12 cellular contexts compared by ENCODE assay signal in the genomic region with DNA sequence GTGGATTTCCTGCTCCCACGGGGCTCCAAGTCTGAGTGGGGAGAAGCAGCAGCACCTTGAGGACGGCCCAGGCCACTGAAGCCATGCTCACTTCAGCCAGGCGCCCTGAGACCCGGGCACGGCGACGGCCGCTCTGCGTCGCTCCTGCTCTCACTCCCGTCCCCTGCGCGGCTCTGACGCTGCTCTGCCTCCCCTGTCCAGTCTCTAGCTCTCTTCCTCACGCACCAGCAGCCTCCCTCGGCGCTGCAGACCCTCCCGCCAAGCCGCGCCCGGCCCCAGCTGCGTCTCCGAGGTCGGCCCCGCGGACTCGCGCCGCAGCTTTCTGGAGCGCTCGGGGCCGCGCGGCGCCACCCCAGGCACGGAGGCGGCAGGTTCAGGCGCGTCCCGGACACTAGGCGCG. TPM values are rescaled to one million over a fixed set of nuclear protein-coding genes. Genes with fewer than 3 reads are reported as not detected.
DNase-seq lines count a peak whose midpoint lies in the region; ATAC-seq and TF ChIP-seq lines count a peak whose summit lies in the region.
"Not testable (repeated sequence)": the region's sequence is repeated elsewhere in the genome, so short reads cannot be mapped to it uniquely, and the experiment has no call there.
"Had no signal": no experiment of that assay in that cellular context is flagged by ENCODE, and none has a peak within 500 bp of the region (broad histone marks: within the 10 kb centered on the region; RNA-seq: fewer than 3 reads in every experiment).

Gene CNTNAP3 (minus strand): TSS at position 188 of the 400 bp plus-strand sequence. CDS start 103 bp downstream, at position 85.

- H3K27me3 ChIP-seq in thoracic aorta (replicated peaks; ENCODE audit: insufficient read depth) = not testable (repeated sequence)

- POLR2A ChIA-PET in activated CD4-positive, alpha-beta T cell treated with anti-CD3 and anti-CD28 coated beads for 36 hours (lab: Charles Lee) = not testable (repeated sequence)

- H3K36me3 Mint-ChIP-seq in activated CD4-positive, alpha-beta T cell treated with anti-CD3 and anti-CD28 coated beads for 36 hours (ENCODE audit: low read depth); mesothelial cell of epicardium: not testable (repeated sequence)

- peak within 1 kb of the TSS; percentile 39 for H3K4me3 Mint-ChIP-seq in activated CD4-positive, alpha-beta T cell treated with anti-CD3 and anti-CD28 coated beads for 36 hours
- H3K4me3 Mint-ChIP-seq in mesothelial cell of epicardium = peak within 1 kb of the TSS; percentile 61

- ATAC-seq in activated CD4-positive, alpha-beta T cell treated with anti-CD3 and anti-CD28 coated beads for 36 hours; left ventricle myocardium superior; thoracic aorta (ENCODE audit: insufficient number of reproducible peaks, low FRiP score, low read depth): not testable (repeated sequence)

- not testable (repeated sequence) for H3K27ac Mint-ChIP-seq in activated CD4-positive, alpha-beta T cell treated with anti-CD3 and anti-CD28 coated beads for 36 hours; mesothelial cell of epicardium

- H3K4me1 Mint-ChIP-seq in activated CD4-positive, alpha-beta T cell treated with anti-CD3 and anti-CD28 coated beads for 36 hours; mesothelial cell of epicardium: not testable (repeated sequence)

- H3K9me3 Mint-ChIP-seq in activated CD4-positive, alpha-beta T cell treated with anti-CD3 and anti-CD28 coated beads for 36 hours (ENCODE audit: low read depth); mesothelial cell of epicardium: not testable (repeated sequence)

- H3K4me3 ChIP-seq in fibroblast of the aortic adventitia (ENCODE audit: low read depth, low read length) = peak within 1 kb of the TSS; percentile 51
- not testable (repeated sequence) for H3K4me3 ChIP-seq in thoracic aorta

- DNase-seq in H4 (ENCODE audit: low spot score); cerebellum (ENCODE audit: low spot score); thoracic aorta (ENCODE audit: low spot score): not testable (repeated sequence)
- peak; percentile 7 for DNase-seq in activated CD4-positive, alpha-beta T cell treated with anti-CD3 and anti-CD28 coated beads for 36 hours
- peak; percentile 0 for DNase-seq in fibroblast of the aortic adventitia (ENCODE audit: low read depth)
- peak; percentile 43 for DNase-seq in left ventricle myocardium superior
- DNase-seq in mesothelial cell of epicardium (ENCODE audit: low spot score in 2 of 2, unreplicated experiment in 2 of 2) = peak in 1 of 2 experiments; percentile 37
- peak; percentile 0 for DNase-seq in renal cortical epithelial cell (ENCODE audit: low read depth)

- H3K27me3 Mint-ChIP-seq in activated CD4-positive, alpha-beta T cell treated with anti-CD3 and anti-CD28 coated beads for 36 hours; mesothelial cell of epicardium (ENCODE audit: low read depth): not testable (repeated sequence)

- TF ChIP-seq CTCF in fibroblast of the aortic adventitia (IDR thresholded peaks at IDR 0.05; ENCODE audit: insufficient read depth, low read length); mesothelial cell of epicardium (IDR thresholded peaks at IDR 0.05; ENCODE audit: unreplicated experiment); thoracic aorta (IDR thresholded peaks at IDR 0.05): not testable (repeated sequence)

- H3K27ac ChIP-seq in thoracic aorta = not testable (repeated sequence)

- not testable (repeated sequence) for H3K36me3 ChIP-seq in thoracic aorta

- H3K4me1 ChIP-seq in thoracic aorta (ENCODE audit: control insufficient read depth in 1 of 2, low read depth in 2 of 2) = not testable (repeated sequence)

- intact Hi-C loops in activated CD4-positive, alpha-beta T cell treated with anti-CD3 and anti-CD28 coated beads for 36 hours (cut with DNase I, micrococcal nuclease); left ventricle myocardium superior (cut with micrococcal nuclease): not testable (repeated sequence)

- not testable (repeated sequence) for H3K9me3 ChIP-seq in thoracic aorta

- CTCF ChIA-PET in activated CD4-positive, alpha-beta T cell treated with anti-CD3 and anti-CD28 coated beads for 36 hours (lab: Charles Lee) = not testable (repeated sequence)

RNA-seq across cellular contexts. Expression of gene CNTNAP3, which starts in this region (rescaled TPM):
- total RNA-seq in H4 (2014; rRNA removed; shearing (Covaris generic)) = 12.8 and 18.6 TPM in 2 replicates
- total RNA-seq in activated CD4-positive, alpha-beta T cell treated with anti-CD3 and anti-CD28 coated beads for 36 hours = not detected
- total RNA-seq in cerebellum = 18.4 TPM
- 2.1 and 25.7 TPM in 2 replicates for total RNA-seq in fibroblast of the aortic adventitia (ENCODE audit: low replicate concordance)
- total RNA-seq in left ventricle myocardium superior = 5.7 TPM
- total RNA-seq in mesothelial cell of epicardium = 0.78 to 1.5 TPM (median 1.3 TPM) in 3 replicates
- 1.9 and 2.2 TPM in 2 replicates for total RNA-seq in renal cortical epithelial cell
- 10 to 100 TPM; 12.9 to 31.8 TPM for total RNA-seq in thoracic aorta
- total RNA-seq: activated T-cell treated with anti-CD3 and anti-CD28 coated beads, Interleukin-2, amount 50 U/mL, for 72 hours; CD8-positive, alpha-beta T cell; HFFc6; T-helper 1 cell treated with Interleukin-12 subunit alpha and Interleukin-12 subunit beta and Interleukin-4 antibody, amounts not matched to agents 30 ng/mL and 1 ng/mL, for 36 hours had no signal

Comparison
In these comparisons a context has a peak if more than half of its experiments do, and no peak if none do; other contexts are left out.
1. Peak in DNase-seq in activated CD4-positive, alpha-beta T cell treated with anti-CD3 and anti-CD28 coated beads for 36 hours; RNA of the gene not detected or under 1 TPM.